ENCODE assay signal across 1 cellular context in genomic region chr12:12883369-12884001, GRCh38.
A peak's percentile ranks its signal among the peaks of the same experiment; 100 is the strongest.
TF ChIP-seq lines count a peak whose summit lies in the region.

No MANE protein-coding gene starts in this region.

TF ChIP-seq in HEK293, 187 proteins besides CTCF, POLR2A, EP300 and RAD21 (continued from another document and continues in another):
- TF ChIP-seq ZNF639 (tag by site-specific recombination; IDR thresholded peaks at IDR 0.05) (no peak), ZNF175 (tag by site-specific recombination; IDR thresholded peaks at IDR 0.05) (no peak), ZNF776 (tag by site-specific recombination; IDR thresholded peaks at IDR 0.05; ENCODE audit: borderline replicate concordance) (no peak), ZNF549 (tag by site-specific recombination; IDR thresholded peaks at IDR 0.05) (no peak), TSHZ1 (tag by site-specific recombination; IDR thresholded peaks at IDR 0.05; ENCODE audit: borderline replicate concordance) (no peak), ZNF341 (tag by site-specific recombination; IDR thresholded peaks at IDR 0.05; ENCODE audit: low read depth) (no peak), YY2 (tag by site-specific recombination; IDR thresholded peaks at IDR 0.05) (no peak), ZNF626 (tag by site-specific recombination; IDR thresholded peaks at IDR 0.05) (no peak), RBAK (tag by site-specific recombination; IDR thresholded peaks at IDR 0.05) (no peak), ZNF169 (tag by site-specific recombination; IDR thresholded peaks at IDR 0.05) (no peak), MZF1 (tag by site-specific recombination; IDR thresholded peaks at IDR 0.05; ENCODE audit: borderline replicate concordance) (no peak), ZNF658 (tag by site-specific recombination; IDR thresholded peaks at IDR 0.05) (no peak), ZNF423 (tag by site-specific recombination; IDR thresholded peaks at IDR 0.05) (no peak), ZNF561 (tag by site-specific recombination; IDR thresholded peaks at IDR 0.05; ENCODE audit: borderline replicate concordance) (no peak), PRDM4 (tag by site-specific recombination; IDR thresholded peaks at IDR 0.05) (peak; percentile 45; the same call in 1 of the 2 replicates), ZNF223 (tag by site-specific recombination; IDR thresholded peaks at IDR 0.05) (no peak), ZNF335 (tag by site-specific recombination; conservative IDR thresholded peaks at IDR 0.05) (no peak), ZEB2 (tag by site-specific recombination; IDR thresholded peaks at IDR 0.05) (no peak), MYNN (tag by site-specific recombination; IDR thresholded peaks at IDR 0.05; ENCODE audit: borderline replicate concordance) (no peak), REST (tag by site-specific recombination; IDR thresholded peaks at IDR 0.05) (no peak), KLF1 (tag by site-specific recombination; IDR thresholded peaks at IDR 0.05) (0 out of 2 replicates have a peak, but pooled peaks have one; percentile 31), ZSCAN16 (tag by site-specific recombination; IDR thresholded peaks at IDR 0.05) (no peak), ZBTB44 (tag by site-specific recombination; IDR thresholded peaks at IDR 0.05) (no peak), ZNF514 (tag by site-specific recombination; IDR thresholded peaks at IDR 0.05) (no peak), KLF17 (tag by site-specific recombination; IDR thresholded peaks at IDR 0.05) (no peak), ZNF560 (tag by site-specific recombination; IDR thresholded peaks at IDR 0.05; ENCODE audit: borderline replicate concordance) (no peak), IKZF3 (tag by site-specific recombination; IDR thresholded peaks at IDR 0.05) (no peak), ZNF571 (tag by site-specific recombination; IDR thresholded peaks at IDR 0.05) (no peak), ZBTB8A (tag by site-specific recombination; IDR thresholded peaks at IDR 0.05) (no peak), ZNF239 (tag by site-specific recombination; IDR thresholded peaks at IDR 0.05) (no peak), ZSCAN5A (tag by site-specific recombination; IDR thresholded peaks at IDR 0.05) (no peak), OVOL3 (tag by site-specific recombination; IDR thresholded peaks at IDR 0.05) (no peak), PRDM1 (tag by site-specific recombination; IDR thresholded peaks at IDR 0.05) (peak; percentile 58), ZNF501 (tag by site-specific recombination; IDR thresholded peaks at IDR 0.05) (no peak), ZFP37 (tag by site-specific recombination; IDR thresholded peaks at IDR 0.05) (no peak), BCL11A (tag by site-specific recombination; IDR thresholded peaks at IDR 0.05; ENCODE audit: low read depth) (0 out of 2 replicates have a peak, but pooled peaks have one; percentile 30)
- TF ChIP-seq, protein P1, sequence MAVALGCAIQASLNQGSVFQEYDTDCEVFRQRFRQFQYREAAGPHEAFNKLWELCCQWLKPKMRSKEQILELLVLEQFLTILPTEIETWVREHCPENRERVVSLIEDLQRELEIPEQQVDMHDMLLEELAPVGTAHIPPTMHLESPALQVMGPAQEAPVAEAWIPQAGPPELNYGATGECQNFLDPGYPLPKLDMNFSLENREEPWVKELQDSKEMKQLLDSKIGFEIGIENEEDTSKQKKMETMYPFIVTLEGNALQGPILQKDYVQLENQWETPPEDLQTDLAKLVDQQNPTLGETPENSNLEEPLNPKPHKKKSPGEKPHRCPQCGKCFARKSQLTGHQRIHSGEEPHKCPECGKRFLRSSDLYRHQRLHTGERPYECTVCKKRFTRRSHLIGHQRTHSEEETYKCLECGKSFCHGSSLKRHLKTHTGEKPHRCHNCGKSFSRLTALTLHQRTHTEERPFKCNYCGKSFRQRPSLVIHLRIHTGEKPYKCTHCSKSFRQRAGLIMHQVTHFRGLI (tag by site-specific recombination; IDR thresholded peaks at IDR 0.05) = no peak
- TF ChIP-seq, protein P2, sequence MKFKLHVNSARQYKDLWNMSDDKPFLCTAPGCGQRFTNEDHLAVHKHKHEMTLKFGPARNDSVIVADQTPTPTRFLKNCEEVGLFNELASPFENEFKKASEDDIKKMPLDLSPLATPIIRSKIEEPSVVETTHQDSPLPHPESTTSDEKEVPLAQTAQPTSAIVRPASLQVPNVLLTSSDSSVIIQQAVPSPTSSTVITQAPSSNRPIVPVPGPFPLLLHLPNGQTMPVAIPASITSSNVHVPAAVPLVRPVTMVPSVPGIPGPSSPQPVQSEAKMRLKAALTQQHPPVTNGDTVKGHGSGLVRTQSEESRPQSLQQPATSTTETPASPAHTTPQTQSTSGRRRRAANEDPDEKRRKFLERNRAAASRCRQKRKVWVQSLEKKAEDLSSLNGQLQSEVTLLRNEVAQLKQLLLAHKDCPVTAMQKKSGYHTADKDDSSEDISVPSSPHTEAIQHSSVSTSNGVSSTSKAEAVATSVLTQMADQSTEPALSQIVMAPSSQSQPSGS (tag by site-specific recombination; IDR thresholded peaks at IDR 0.05; ENCODE audit: low read depth) = no peak
- TF ChIP-seq, protein P3, sequence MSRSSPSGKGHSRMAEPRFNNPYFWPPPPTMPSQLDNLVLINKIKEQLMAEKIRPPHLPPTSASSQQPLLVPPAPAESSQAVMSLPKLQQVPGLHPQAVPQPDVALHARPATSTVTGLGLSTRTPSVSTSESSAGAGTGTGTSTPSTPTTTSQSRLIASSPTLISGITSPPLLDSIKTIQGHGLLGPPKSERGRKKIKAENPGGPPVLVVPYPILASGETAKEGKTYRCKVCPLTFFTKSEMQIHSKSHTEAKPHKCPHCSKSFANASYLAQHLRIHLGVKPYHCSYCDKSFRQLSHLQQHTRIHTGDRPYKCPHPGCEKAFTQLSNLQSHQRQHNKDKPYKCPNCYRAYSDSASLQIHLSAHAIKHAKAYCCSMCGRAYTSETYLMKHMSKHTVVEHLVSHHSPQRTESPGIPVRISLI (tag by site-specific recombination; IDR thresholded peaks at IDR 0.05) = no peak
